8 cellular contexts compared by ENCODE assay signal in genomic region chr12:108854453-108855283, GRCh38.
DNase-seq lines count a peak whose midpoint lies in the region; ATAC-seq, FAIRE-seq and TF ChIP-seq lines count a peak whose summit lies in the region.

No MANE protein-coding gene starts in this region.

- peak; percentile 52 for DNase-seq in GM06990 (ENCODE audit: extremely low read depth, insufficient read length)
- DNase-seq in RCC 7860 (ENCODE audit: low spot score) = peak; percentile 91
- peak; percentile 91 for DNase-seq in epithelial cell of esophagus (ENCODE audit: low read depth)
- DNase-seq in non-pigmented ciliary epithelial cell (ENCODE audit: low read depth) = peak; percentile 96
- DNase-seq in middle frontal gyrus (ENCODE audit: extremely low spot score, low spot score) = no peak
- no peak for DNase-seq in NCI-H1694 treated with DMSO at 0.1 percent for 48 hours (lab: John Stamatoyannopoulos, UW)
- no peak for DNase-seq in RPMI8226

- H3K4me3 ChIP-seq in GM06990 (replicated peaks; ENCODE audit: low read depth, low read length) (no peak overlapping the region), epithelial cell of esophagus (ENCODE audit: low read length) (peak overlapping the region; percentile 5)

- no peak for TF ChIP-seq CTCF in GM06990 (IDR thresholded peaks at IDR 0.05; ENCODE audit: insufficient read depth, low read length, poor library complexity, severe bottlenecking)
- TF ChIP-seq CTCF in epithelial cell of esophagus (IDR thresholded peaks at IDR 0.05; ENCODE audit: insufficient read depth, low read depth, low read length, missing control alignments) = no peak

- FAIRE-seq in RCC 7860 (lab: Jason Lieb, UNC) = peak; percentile 79

- H3K36me3 ChIP-seq in GM06990 (ENCODE audit: control insufficient read depth, insufficient read depth, low read length) = no peaks in the 10 kb centered on the region; the same call in 1 of the 2 replicates

- no peaks in the 10 kb centered on the region for H3K27me3 ChIP-seq in GM06990 (replicated peaks; ENCODE audit: control insufficient read depth, insufficient read depth, low read length)

- ATAC-seq in HG02678 (IDR thresholded peaks at IDR 0.05; ENCODE audit: unreplicated experiment) = no peak

Comparison
In these comparisons a context has a peak if more than half of its experiments do, and no peak if none do; other contexts are left out.
1. DNase-seq: peak in GM06990 (single experiment), RCC 7860 (single experiment), epithelial cell of esophagus (single experiment) and non-pigmented ciliary epithelial cell (single experiment); none in middle frontal gyrus (single experiment), NCI-H1694 treated with DMSO at 0.1 percent for 48 hours (single experiment) and RPMI8226 (single experiment).